Comparison of ENCODE assay signal across 8 cellular contexts in genomic region chr6:155327326-155328073, GRCh38. TPM values are rescaled to one million over a fixed set of nuclear protein-coding genes. Genes with fewer than 3 reads are reported as not detected.
DNase-seq lines count a peak whose midpoint lies in the region; ATAC-seq and TF ChIP-seq lines count a peak whose summit lies in the region.

No MANE protein-coding gene starts in this region.

- no peaks in the 10 kb centered on the region for H3K27me3 ChIP-seq in CD8-positive, alpha-beta memory T cell (ENCODE audit: insufficient read depth, low read length, poor library complexity, severe bottlenecking)
- H3K27me3 ChIP-seq in SK-N-SH (ENCODE audit: insufficient read depth) = no peaks in the 10 kb centered on the region
- H3K27me3 ChIP-seq in heart right ventricle = no peaks in the 10 kb centered on the region
- no peaks in the 10 kb centered on the region for H3K27me3 ChIP-seq in sigmoid colon

- no peaks in the 10 kb centered on the region for H3K79me2 ChIP-seq in SK-N-SH (ENCODE audit: insufficient read depth)

- H3K9me2 ChIP-seq in SK-N-SH = no peaks in the 10 kb centered on the region

- no peaks in the 10 kb centered on the region for H3F3A ChIP-seq in SK-N-SH (replicated peaks; ENCODE audit: insufficient read depth)

- H3K27ac Mint-ChIP-seq in CD8-positive, alpha-beta memory T cell = no peak overlapping the region

- CTCF ChIA-PET in CD8-positive, alpha-beta memory T cell (lab: Charles Lee) = interaction anchor here (1.3 to 2.4 kb wide), 3 partner anchors 12 to 1695 kb away, joined by 3 to 16 read pairs (median 3); partner anchors contain the start of gene TFB1M
- CTCF ChIA-PET in SK-N-SH (lab: Yijun Ruan, JAX) = interaction anchor here (0.7 to 2.4 kb wide), 28 partner anchors 11 to 1548 kb away, joined by 3 to 12 read pairs (median 3); no protein-coding TSS in a partner anchor

- H3K27me3 Mint-ChIP-seq in CD8-positive, alpha-beta memory T cell = peaks cover 3 to 6% of the 10 kb centered on the region in 2 donors

- DNase-seq in CD8-positive, alpha-beta memory T cell = peak; percentile 42 to 61 (median 48)
- peak; percentile 31 for DNase-seq in LNCaP clone FGC (ENCODE audit: low read depth)
- peak; percentile 35 for DNase-seq in SK-N-SH
- DNase-seq in activated naive CD4-positive, alpha-beta T cell treated with anti-CD3 and anti-CD28 coated beads, Interleukin-2, amount 50 U/mL, for 16 hours = peak; percentile 69
- peak; percentile 34 to 46 for DNase-seq in heart right ventricle
- peak; percentile 68 for DNase-seq in sigmoid colon

- H3K9me3 Mint-ChIP-seq in CD8-positive, alpha-beta memory T cell = no peaks in the 10 kb centered on the region

- H3K9me3 ChIP-seq in CD8-positive, alpha-beta memory T cell (ENCODE audit: low read length) = no peaks in the 10 kb centered on the region
- H3K9me3 ChIP-seq in SK-N-SH = no peaks in the 10 kb centered on the region
- no peaks in the 10 kb centered on the region for H3K9me3 ChIP-seq in heart right ventricle
- H3K9me3 ChIP-seq in sigmoid colon = no peaks in the 10 kb centered on the region

- H3K4me1 ChIP-seq in CD8-positive, alpha-beta memory T cell (ENCODE audit: insufficient read depth, low read length) = peaks cover 5% of the 10 kb centered on the region
- peaks cover 0 to 9% of the 10 kb centered on the region in 2 experiments; a peak in 1 of 4 replicates for H3K4me1 ChIP-seq in SK-N-SH (ENCODE audit: control insufficient read depth in 1 of 2, insufficient read depth in 2 of 2, low read depth in 1 of 2, low read length in 1 of 2)
- no peaks in the 10 kb centered on the region for H3K4me1 ChIP-seq in heart right ventricle
- no peaks in the 10 kb centered on the region for H3K4me1 ChIP-seq in sigmoid colon

- TF ChIP-seq CTCF in LNCaP clone FGC (IDR thresholded peaks at IDR 0.05; ENCODE audit: control insufficient read depth, extremely low read depth, insufficient read depth) (peak; percentile 72), SK-N-SH (IDR thresholded peaks at IDR 0.05) (peak; percentile 76), heart right ventricle (IDR thresholded peaks at IDR 0.05) (peak; percentile 63 to 89 (median 82)), sigmoid colon (IDR thresholded peaks at IDR 0.05) (peak; percentile 48 to 86 (median 74))

- H3K4me2 ChIP-seq in SK-N-SH = no peak overlapping the region

- ATAC-seq in GM21515 (IDR thresholded peaks at IDR 0.05; ENCODE audit: unreplicated experiment) (peak; percentile 62), heart right ventricle (peak in 6 of 8 donors; percentile 38 to 66 (median 60)), HG03457 (IDR thresholded peaks at IDR 0.05; ENCODE audit: unreplicated experiment) (no peak)

- POLR2A ChIA-PET in CD8-positive, alpha-beta memory T cell (lab: Charles Lee) = no interaction called here
- POLR2A ChIA-PET in SK-N-SH (lab: Yijun Ruan, JAX) = no interaction called here

- intact Hi-C loops in heart right ventricle (cut with DNase I) (loop anchor here in 8 of 10 donors (1.0 to 10.0 kb wide), 5 partner anchors 200 to 1947 kb away; no protein-coding TSS in a partner anchor), sigmoid colon (cut with DNase I) (loop anchor here (1.0 to 10.0 kb wide), 3 partner anchors 205 to 1947 kb away; no protein-coding TSS in a partner anchor)

- H3K4me3 ChIP-seq in CD8-positive, alpha-beta memory T cell (ENCODE audit: low read length) = no peak overlapping the region
- H3K4me3 ChIP-seq in LNCaP clone FGC (ENCODE audit: low read depth, low read length) (no peak overlapping the region), SK-N-SH (ENCODE audit: low read depth in 2 of 2, low read length in 1 of 2) (no peak overlapping the region), heart right ventricle (no peak overlapping the region), sigmoid colon (no peak overlapping the region)

- H3K36me3 Mint-ChIP-seq in CD8-positive, alpha-beta memory T cell = no peaks in the 10 kb centered on the region

- TF ChIP-seq POLR2A in sigmoid colon (IDR thresholded peaks at IDR 0.05) = no peak

- peaks cover 0 to 5% (median 0%) of the 10 kb centered on the region in 3 donors for H3K4me1 Mint-ChIP-seq in CD8-positive, alpha-beta memory T cell

- TF ChIP-seq RAD21 in SK-N-SH (IDR thresholded peaks at IDR 0.05; ENCODE audit: low read length) = peak; percentile 96

- 0% methylated on average over 1 of the region's 1 CpG for WGBS in SK-N-SH (ENCODE audit: low lambda C conversion rate)
- WGBS in heart right ventricle, 2 donors = 0% methylated on average over 1 of the region's 1 CpG
- WGBS in sigmoid colon, 2 donors = 0 to 1% methylated on average over 1 of the region's 1 CpG

- TF ChIP-seq EP300 in SK-N-SH (IDR thresholded peaks at IDR 0.05; ENCODE audit: borderline replicate concordance in 1 of 2, low read depth in 1 of 2, low read length in 1 of 2) = 0 out of 4 replicates have a peak, but pooled peaks of 1 of the 2 experiments have one; percentile 24
- no peak for TF ChIP-seq EP300 in sigmoid colon (IDR thresholded peaks at IDR 0.05)

- no peak overlapping the region for H3K27ac ChIP-seq in CD8-positive, alpha-beta memory T cell (ENCODE audit: low read depth, low read length)
- H3K27ac ChIP-seq in SK-N-SH (ENCODE audit: low read depth in 2 of 2, low read length in 1 of 2) (peak overlapping the region in 1 of 2 experiments; percentile 24; a peak in 2 of 4 replicates), heart right ventricle (no peak overlapping the region), sigmoid colon (no peak overlapping the region)

- H2AFZ ChIP-seq in SK-N-SH (ENCODE audit: low read depth) = peak overlapping the region; percentile 72

- H4K20me1 ChIP-seq in SK-N-SH (ENCODE audit: insufficient read depth) = no peaks in the 10 kb centered on the region

- no peak overlapping the region for H3K9ac ChIP-seq in SK-N-SH

- no peaks in the 10 kb centered on the region for H3K36me3 ChIP-seq in CD8-positive, alpha-beta memory T cell (ENCODE audit: insufficient read depth, low read length)
- no peaks in the 10 kb centered on the region for H3K36me3 ChIP-seq in SK-N-SH (replicated peaks in 1 of 2; ENCODE audit: control insufficient read depth in 1 of 2, insufficient read depth in 2 of 2, low read length in 1 of 2)
- H3K36me3 ChIP-seq in heart right ventricle = no peaks in the 10 kb centered on the region
- no peaks in the 10 kb centered on the region for H3K36me3 ChIP-seq in sigmoid colon

- no peak overlapping the region for H3K4me3 Mint-ChIP-seq in CD8-positive, alpha-beta memory T cell

TF ChIP-seq in SK-N-SH, 30 proteins besides CTCF, POLR2A, EP300 and RAD21:
- TF ChIP-seq SMC3 (IDR thresholded peaks at IDR 0.05; ENCODE audit: low read depth, low read length) (peak; percentile 90), RFX5 (IDR thresholded peaks at IDR 0.05; ENCODE audit: low read length) (no peak; the same call in 1 of the 2 replicates), NRF1 (IDR thresholded peaks at IDR 0.05; ENCODE audit: low read depth, low read length) (no peak)

RNA-seq across cellular contexts. Expression of gene TFB1M, which starts 13.2 kb away (rescaled TPM):
- total RNA-seq in CD8-positive, alpha-beta memory T cell = 10 to 100 TPM; 37.7 to 40.8 TPM
- 13.2 TPM for polyA plus RNA-seq in CD8-positive, alpha-beta memory T cell
- polyA plus RNA-seq in SK-N-SH (2012; rRNA removed) = 28.4 and 36.1 TPM in 2 replicates
- 29.4 and 31.6 TPM in 2 replicates for polyA plus RNA-seq in SK-N-SH (2012; cell fraction: cytosol; rRNA removed)
- 64.7 and 89.2 TPM in 2 replicates for polyA plus RNA-seq in SK-N-SH (2012; cell fraction: nucleus; rRNA removed)
- 10 to 100 TPM; 12.8 to 23.1 (median 17.9) TPM for total RNA-seq in heart right ventricle
- polyA plus RNA-seq in heart right ventricle = 10 to 100 TPM in 1 of 2 donors, 1 to 10 TPM in 1; 9.7 to 21.5 TPM
- total RNA-seq in sigmoid colon = 10 to 100 TPM; 10.7 to 22.2 (median 16.8) TPM
- 10 to 100 TPM; 10.9 to 15.1 (median 12.6) TPM for polyA plus RNA-seq in sigmoid colon
